Comparison of ENCODE assay signal across 12 cellular contexts in genomic region chr6:32976334-32977069, GRCh38. TPM values are rescaled to one million over a fixed set of nuclear protein-coding genes. Genes with fewer than 3 reads are reported as not detected.
DNase-seq lines count a peak whose midpoint lies in the region; ATAC-seq and TF ChIP-seq lines count a peak whose summit lies in the region.
"Had no signal": no experiment of that assay in that cellular context is flagged by ENCODE, and none has a peak within 500 bp of the region (broad histone marks: within the 10 kb centered on the region; RNA-seq: fewer than 3 reads in every experiment).

No MANE protein-coding gene starts in this region.

- no peak for TF ChIP-seq CTCF in CD4-positive, alpha-beta T cell (IDR thresholded peaks at IDR 0.05)
- TF ChIP-seq CTCF in brain microvascular endothelial cell (IDR thresholded peaks at IDR 0.05; ENCODE audit: low read depth, low read length, missing control alignments) (no peak), gastroesophageal sphincter (IDR thresholded peaks at IDR 0.05) (no peak)

- no peaks in the 10 kb centered on the region for H3K27me3 Mint-ChIP-seq in CD4-positive, alpha-beta T cell
- no peaks in the 10 kb centered on the region for H3K27me3 Mint-ChIP-seq in IgD-negative memory B cell
- no peaks in the 10 kb centered on the region for H3K27me3 Mint-ChIP-seq in natural killer cell treated with Interleukin-12 subunit alpha and Interleukin-12 subunit beta and Interleukin-15 and Interleukin-18, amount 100 ng/mL, for 72 hours

- H3K27me3 ChIP-seq in CD4-positive, alpha-beta T cell (ENCODE audit: control insufficient read depth, insufficient read depth, low read length) = no peaks in the 10 kb centered on the region
- no peaks in the 10 kb centered on the region for H3K27me3 ChIP-seq in brain microvascular endothelial cell (replicated peaks)
- H3K27me3 ChIP-seq in gastroesophageal sphincter = no peaks in the 10 kb centered on the region

- no peak for DNase-seq in CD4-positive, alpha-beta T cell
- no peak for DNase-seq in brain microvascular endothelial cell
- DNase-seq in natural killer cell treated with Interleukin-12 subunit alpha and Interleukin-12 subunit beta and Interleukin-15 and Interleukin-18, amount 100 ng/mL, for 72 hours (ENCODE audit: low spot score) = no peak
- DNase-seq in hippocampal formation (lab: John Stamatoyannopoulos, UW) = no peak
- no peak for DNase-seq in nucleus accumbens (lab: John Stamatoyannopoulos, UW)
- no peak for DNase-seq in inferior parietal cortex (ENCODE audit: extremely low spot score)
- DNase-seq: GF-D8, left colon, NCI-H2227 treated with DMSO at 0.1 percent for 48 hours had no signal

- H3K9me3 Mint-ChIP-seq in CD4-positive, alpha-beta T cell = no peaks in the 10 kb centered on the region
- H3K9me3 Mint-ChIP-seq in IgD-negative memory B cell = peaks cover 0 to 2% (median 0%) of the 10 kb centered on the region in 3 donors
- H3K9me3 Mint-ChIP-seq in natural killer cell treated with Interleukin-12 subunit alpha and Interleukin-12 subunit beta and Interleukin-15 and Interleukin-18, amount 100 ng/mL, for 72 hours = no peaks in the 10 kb centered on the region

- no peak for ATAC-seq in CD4-positive, alpha-beta T cell (ENCODE audit: poor library complexity)
- no peak for ATAC-seq in natural killer cell treated with Interleukin-12 subunit alpha and Interleukin-12 subunit beta and Interleukin-15 and Interleukin-18, amount 100 ng/mL, for 72 hours
- ATAC-seq in gastroesophageal sphincter = no peak
- ATAC-seq: left colon had no signal

- peaks cover 44% of the 10 kb centered on the region for H3K4me1 Mint-ChIP-seq in CD4-positive, alpha-beta T cell (ENCODE audit: low read depth)
- H3K4me1 Mint-ChIP-seq in IgD-negative memory B cell = peaks cover 16 to 36% (median 31%) of the 10 kb centered on the region in 3 donors
- peaks cover 61 to 66% of the 10 kb centered on the region in 2 donors for H3K4me1 Mint-ChIP-seq in natural killer cell treated with Interleukin-12 subunit alpha and Interleukin-12 subunit beta and Interleukin-15 and Interleukin-18, amount 100 ng/mL, for 72 hours (ENCODE audit: low read depth in 2 of 2)

- intact Hi-C loops in CD4-positive, alpha-beta T cell (cut with DNase I, micrococcal nuclease) = no loop called here

- peaks cover 100% of the 10 kb centered on the region for H3K36me3 Mint-ChIP-seq in CD4-positive, alpha-beta T cell (ENCODE audit: low read depth)
- H3K36me3 Mint-ChIP-seq in IgD-negative memory B cell = peaks cover 12% of the 10 kb centered on the region
- H3K36me3 Mint-ChIP-seq in natural killer cell treated with Interleukin-12 subunit alpha and Interleukin-12 subunit beta and Interleukin-15 and Interleukin-18, amount 100 ng/mL, for 72 hours = peaks cover 62% of the 10 kb centered on the region

- in situ Hi-C loops in brain microvascular endothelial cell (cut with HindIII; ENCODE audit: low pct_ligation_motif_present, low sequenced_read_pairs) = no loop called here

- H3K36me3 ChIP-seq in brain microvascular endothelial cell (replicated peaks) (peaks cover 90% of the 10 kb centered on the region), gastroesophageal sphincter (peaks cover 7 to 86% of the 10 kb centered on the region in 2 donors)

- H3K4me1 ChIP-seq in gastroesophageal sphincter = peaks cover 0 to 78% (median 16%) of the 10 kb centered on the region in 3 donors

- peak overlapping the region; percentile 75 for H3K27ac Mint-ChIP-seq in CD4-positive, alpha-beta T cell
- H3K27ac Mint-ChIP-seq in IgD-negative memory B cell = peak overlapping the region; percentile 59 to 100 (median 88)
- H3K27ac Mint-ChIP-seq in natural killer cell treated with Interleukin-12 subunit alpha and Interleukin-12 subunit beta and Interleukin-15 and Interleukin-18, amount 100 ng/mL, for 72 hours = peak overlapping the region; percentile 83 to 87

- CTCF ChIA-PET in CD4-positive, alpha-beta T cell (lab: Charles Lee) = interaction anchor here (11.8 to 13.1 kb wide), 2 partner anchors 9 to 21 kb away, joined by 108 to 177 read pairs; partner anchors contain the start of gene HLA-DMA

- H3K4me3 ChIP-seq in brain microvascular endothelial cell (ENCODE audit: low read depth, low read length) (peak overlapping the region; percentile 98), gastroesophageal sphincter (no peak overlapping the region)

- TF ChIP-seq EP300 in gastroesophageal sphincter (IDR thresholded peaks at IDR 0.05) = no peak

- TF ChIP-seq POLR2A in gastroesophageal sphincter (IDR thresholded peaks at IDR 0.05) = no peak

- WGBS in gastroesophageal sphincter (ENCODE audit: low coverage in 1 of 2), 2 donors = 57 to 71% methylated on average over 1 of the region's 7 CpGs

- H3K4me3 Mint-ChIP-seq in CD4-positive, alpha-beta T cell = peak overlapping the region; percentile 79
- H3K4me3 Mint-ChIP-seq in IgD-negative memory B cell = peak overlapping the region in 3 of 4 donors; percentile 20 to 100 (median 62)
- peak overlapping the region; percentile 93 for H3K4me3 Mint-ChIP-seq in natural killer cell treated with Interleukin-12 subunit alpha and Interleukin-12 subunit beta and Interleukin-15 and Interleukin-18, amount 100 ng/mL, for 72 hours

- no peak overlapping the region for H3K27ac ChIP-seq in CD4-positive, alpha-beta T cell (ENCODE audit: low read depth, low read length)
- no peak overlapping the region for H3K27ac ChIP-seq in brain microvascular endothelial cell
- H3K27ac ChIP-seq in gastroesophageal sphincter = no peak overlapping the region

- POLR2A ChIA-PET in CD4-positive, alpha-beta T cell (lab: Charles Lee) = interaction anchor here (0.6 to 12.1 kb wide), 7 partner anchors 8 to 174 kb away, joined by 3 to 444 read pairs (median 6); partner anchors contain the start of genes BRD2, HLA-DMA, HLA-DMB and PSMB8

- no peaks in the 10 kb centered on the region for H3K9me3 ChIP-seq in CD4-positive, alpha-beta T cell (ENCODE audit: control insufficient read depth, low read length)
- H3K9me3 ChIP-seq in gastroesophageal sphincter = no peaks in the 10 kb centered on the region

RNA-seq across cellular contexts. Expression of gene BRD2, which starts 8.1 kb away (rescaled TPM):
- total RNA-seq in CD4-positive, alpha-beta T cell = 100 to 1,000 TPM; 340 to 378 TPM
- polyA plus RNA-seq in IgD-negative memory B cell = 110 TPM
- total RNA-seq in natural killer cell treated with Interleukin-12 subunit alpha and Interleukin-12 subunit beta and Interleukin-15 and Interleukin-18, amount 100 ng/mL, for 72 hours = 100 to 1,000 TPM; 347 to 352 TPM
- 100 to 1,000 TPM; 107 to 154 (median 124) TPM for total RNA-seq in gastroesophageal sphincter

RNA-seq across cellular contexts. Expression of gene HLA-DMA, which starts 23.6 kb away (rescaled TPM):
- 10 to 100 TPM; 14.4 to 16.5 TPM for total RNA-seq in CD4-positive, alpha-beta T cell
- 946 TPM for polyA plus RNA-seq in IgD-negative memory B cell
- total RNA-seq in natural killer cell treated with Interleukin-12 subunit alpha and Interleukin-12 subunit beta and Interleukin-15 and Interleukin-18, amount 100 ng/mL, for 72 hours = 10 to 100 TPM; 16.9 to 73.0 TPM
- 10 to 100 TPM in 2 of 4 donors, 1 to 10 TPM in 2; 5.8 to 43.8 (median 15.8) TPM for total RNA-seq in gastroesophageal sphincter

RNA-seq across cellular contexts. Expression of gene HLA-DOA, which starts 32.9 kb away (rescaled TPM):
- total RNA-seq in CD4-positive, alpha-beta T cell = 1 to 10 TPM; 5.9 to 6.1 TPM
- 363 TPM for polyA plus RNA-seq in IgD-negative memory B cell
- 10 to 100 TPM in 1 of 2 donors, under 1 TPM in 1; 0.86 to 22.1 TPM for total RNA-seq in natural killer cell treated with Interleukin-12 subunit alpha and Interleukin-12 subunit beta and Interleukin-15 and Interleukin-18, amount 100 ng/mL, for 72 hours
- 1 to 10 TPM; 1.1 to 4.4 (median 1.8) TPM for total RNA-seq in gastroesophageal sphincter
- total RNA-seq: endothelial cell of umbilical vein had no signal
- polyA plus RNA-seq: endothelial cell of umbilical vein had no signal

RNA-seq across cellular contexts. Expression of gene HLA-DMB, which starts 35.7 kb away (rescaled TPM):
- total RNA-seq in CD4-positive, alpha-beta T cell = 1 to 10 TPM; 4.6 to 6.0 TPM
- polyA plus RNA-seq in IgD-negative memory B cell = 771 TPM
- total RNA-seq in natural killer cell treated with Interleukin-12 subunit alpha and Interleukin-12 subunit beta and Interleukin-15 and Interleukin-18, amount 100 ng/mL, for 72 hours = 10 to 100 TPM in 1 of 2 donors, 1 to 10 TPM in 1; 2.7 to 17.8 TPM
- total RNA-seq in gastroesophageal sphincter = 10 to 100 TPM in 2 of 4 donors, 1 to 10 TPM in 2; 7.3 to 26.0 (median 11.6) TPM
- total RNA-seq: endothelial cell of umbilical vein had no signal
